In the genomic region with DNA sequence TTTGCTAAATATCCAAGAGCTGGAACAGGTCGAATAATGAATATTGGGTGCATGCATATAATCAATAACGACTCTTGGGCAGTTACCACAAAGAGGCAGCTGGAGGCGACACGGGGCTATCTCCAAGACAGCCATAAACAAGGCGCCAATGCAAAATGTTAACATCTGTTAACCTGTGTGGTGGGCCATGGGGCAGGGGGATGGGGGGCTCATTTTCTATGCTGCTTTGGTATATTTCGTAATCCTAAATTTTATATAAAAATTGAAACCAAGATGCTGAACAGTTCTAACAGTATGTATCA, we compare ENCODE assay signal across 8 cellular contexts. TPM values are rescaled to one million over a fixed set of nuclear protein-coding genes. Genes with fewer than 3 reads are reported as not detected.
A peak's percentile ranks its signal among the peaks of the same experiment; 100 is the strongest.
DNase-seq lines count a peak whose midpoint lies in the region; ATAC-seq and TF ChIP-seq lines count a peak whose summit lies in the region.

No MANE protein-coding gene starts in this region.

- no peaks in the 10 kb centered on the region for H3K9me3 ChIP-seq in DND-41 (ENCODE audit: insufficient read depth, low read length, severe bottlenecking)
- no peaks in the 10 kb centered on the region for H3K9me3 ChIP-seq in OCI-LY1 (ENCODE audit: low read length)
- H3K9me3 ChIP-seq in duodenal mucosa (ENCODE audit: control insufficient read depth in 1 of 2, low read length in 2 of 2), result no peaks in the 10 kb centered on the region
- no peaks in the 10 kb centered on the region for H3K9me3 ChIP-seq in osteoblast (ENCODE audit: low read depth, low read length)

- H3F3A ChIP-seq in OCI-LY1 (ENCODE audit: insufficient read depth, low read length), result no peaks in the 10 kb centered on the region

- peak overlapping the region; percentile 66 for H3K27ac ChIP-seq in DND-41 (ENCODE audit: low read length)
- H3K27ac ChIP-seq in OCI-LY1 (ENCODE audit: low read depth, low read length, poor library complexity, severe bottlenecking), result peak overlapping the region; percentile 65
- H3K27ac ChIP-seq in duodenal mucosa (ENCODE audit: low read depth, low read length), result peak overlapping the region; percentile 79
- no peak overlapping the region for H3K27ac ChIP-seq in osteoblast (ENCODE audit: low read depth, low read length)
- no peak overlapping the region for H3K27ac ChIP-seq in substantia nigra (ENCODE audit: low read depth, low read length, poor library complexity, severe bottlenecking)

- no peak for ATAC-seq in DND-41 (ENCODE audit: insufficient read depth, low read depth)

- H3K4me3 ChIP-seq in DND-41 (ENCODE audit: low read depth in 1 of 2, low read length in 2 of 2), result peak overlapping the region in 1 of 2 experiments; percentile 62; a peak in 2 of 4 replicates
- H3K4me3 ChIP-seq in OCI-LY1 (ENCODE audit: low read depth, low read length, poor library complexity, severe bottlenecking), result peak overlapping the region; percentile 94
- peak overlapping the region; percentile 36 to 66 for H3K4me3 ChIP-seq in duodenal mucosa (ENCODE audit: low read depth in 1 of 2, low read length in 2 of 2)
- peak overlapping the region; percentile 89 for H3K4me3 ChIP-seq in osteoblast (ENCODE audit: insufficient read depth, low read length)

- DNase-seq in DND-41, result no peak
- DNase-seq in osteoblast (ENCODE audit: insufficient read length, low spot score, missing footprints), result no peak
- no peak for DNase-seq in activated gamma-delta T cell (lab: John Stamatoyannopoulos, UW)
- no peak for DNase-seq in islet precursor cell
- DNase-seq in stimulated activated naive CD4-positive, alpha-beta T cell (lab: John Stamatoyannopoulos, UW), result no peak
- DNase-seq in substantia nigra (lab: John Stamatoyannopoulos, UW), result no peak

- H3K79me2 ChIP-seq in DND-41 (ENCODE audit: insufficient read depth, low read length), result peaks cover 34% of the 10 kb centered on the region
- peaks cover 26% of the 10 kb centered on the region for H3K79me2 ChIP-seq in OCI-LY1 (ENCODE audit: insufficient read depth, low read length)
- peaks cover 33% of the 10 kb centered on the region for H3K79me2 ChIP-seq in osteoblast (ENCODE audit: insufficient read depth, low read length)

- H3K9ac ChIP-seq in DND-41 (ENCODE audit: low read depth, low read length), result peak overlapping the region; percentile 42
- peak overlapping the region; percentile 48; the same call in 1 of the 2 replicates for H3K9ac ChIP-seq in OCI-LY1 (ENCODE audit: low read length)
- H3K9ac ChIP-seq in duodenal mucosa (ENCODE audit: low read depth in 1 of 2, low read length in 2 of 2), result peak overlapping the region; percentile 29 to 71

- peak overlapping the region; percentile 40; the same call in 1 of the 2 replicates for H2AFZ ChIP-seq in DND-41 (ENCODE audit: low read depth, low read length)
- no peak overlapping the region for H2AFZ ChIP-seq in OCI-LY1 (ENCODE audit: low read length)
- no peak overlapping the region for H2AFZ ChIP-seq in osteoblast (ENCODE audit: low read length)

- H3K27me3 ChIP-seq in DND-41 (ENCODE audit: insufficient read depth, low read length, poor library complexity) (no peaks in the 10 kb centered on the region), OCI-LY1 (ENCODE audit: insufficient read depth, low read length) (no peaks in the 10 kb centered on the region), duodenal mucosa (ENCODE audit: control insufficient read depth in 1 of 2, insufficient read depth in 2 of 2, low read length in 2 of 2) (no peaks in the 10 kb centered on the region), osteoblast (ENCODE audit: insufficient read depth, low read length) (peaks cover 8% of the 10 kb centered on the region)

- no peak for TF ChIP-seq CTCF in DND-41 (IDR thresholded peaks at IDR 0.05; ENCODE audit: borderline replicate concordance, extremely low read depth, low read length, poor library complexity, severe bottlenecking)
- no peak for TF ChIP-seq CTCF in OCI-LY1 (IDR thresholded peaks at IDR 0.05; ENCODE audit: low read length)
- TF ChIP-seq CTCF in osteoblast (IDR thresholded peaks at IDR 0.05; ENCODE audit: extremely low read depth, low read depth, low read length), result no peak

- H3K4me2 ChIP-seq in DND-41 (ENCODE audit: insufficient read depth, low read length), result peak overlapping the region; percentile 65
- H3K4me2 ChIP-seq in OCI-LY1 (ENCODE audit: low read length), result peak overlapping the region; percentile 76
- peak overlapping the region; percentile 89 for H3K4me2 ChIP-seq in osteoblast (ENCODE audit: insufficient read depth, low read length)

- H4K20me1 ChIP-seq in DND-41 (ENCODE audit: insufficient read depth, low read length) (peaks cover 20% of the 10 kb centered on the region), OCI-LY1 (ENCODE audit: insufficient read depth, low read length) (no peaks in the 10 kb centered on the region), osteoblast (ENCODE audit: insufficient read depth, low read length) (peaks cover 27% of the 10 kb centered on the region)

- no peaks in the 10 kb centered on the region for H3K9me2 ChIP-seq in OCI-LY1 (ENCODE audit: low read depth, low read length)

- H3K4me1 ChIP-seq in DND-41 (ENCODE audit: insufficient read depth, low read length) (peaks cover 64% of the 10 kb centered on the region), OCI-LY1 (ENCODE audit: insufficient read depth, low read length, severe bottlenecking) (peaks cover 48% of the 10 kb centered on the region), duodenal mucosa (ENCODE audit: control insufficient read depth in 1 of 2, insufficient read depth in 2 of 2, low read length in 2 of 2) (peaks cover 47 to 53% of the 10 kb centered on the region in 2 donors), osteoblast (ENCODE audit: insufficient read depth, low read length) (peaks cover 20% of the 10 kb centered on the region)

- H3K36me3 ChIP-seq in DND-41 (ENCODE audit: insufficient read depth, low read length) (peaks cover 17% of the 10 kb centered on the region), OCI-LY1 (ENCODE audit: insufficient read depth, low read length) (peaks cover 13% of the 10 kb centered on the region; the same call in 1 of the 2 replicates), duodenal mucosa (ENCODE audit: control insufficient read depth in 1 of 2, insufficient read depth in 2 of 2, low read length in 2 of 2) (no peaks in the 10 kb centered on the region), osteoblast (ENCODE audit: insufficient read depth, low read length) (no peaks in the 10 kb centered on the region)

RNA-seq across cellular contexts. Expression of a gene that starts 1.3 kb away (rescaled TPM):
- 5.4 and 6.2 TPM in 2 replicates for total RNA-seq in osteoblast

RNA-seq across cellular contexts. Expression of a gene that starts 10.7 kb away (rescaled TPM):
- under 0.01 TPM in 1 of 2 replicates, not detected in the other for total RNA-seq in osteoblast

Comparison
In these comparisons a context has a peak if more than half of its experiments do, and no peak if none do; other contexts are left out.
1. H3K27ac ChIP-seq: peak in DND-41 (single experiment), OCI-LY1 (single experiment) and duodenal mucosa (single experiment); none in osteoblast (single experiment) and substantia nigra (single experiment).
2. Peak in every context shown above with its lines, with median percentiles within 50 percentile points of each other: H3K4me2 ChIP-seq and H3K9ac ChIP-seq.